In the genomic region with DNA sequence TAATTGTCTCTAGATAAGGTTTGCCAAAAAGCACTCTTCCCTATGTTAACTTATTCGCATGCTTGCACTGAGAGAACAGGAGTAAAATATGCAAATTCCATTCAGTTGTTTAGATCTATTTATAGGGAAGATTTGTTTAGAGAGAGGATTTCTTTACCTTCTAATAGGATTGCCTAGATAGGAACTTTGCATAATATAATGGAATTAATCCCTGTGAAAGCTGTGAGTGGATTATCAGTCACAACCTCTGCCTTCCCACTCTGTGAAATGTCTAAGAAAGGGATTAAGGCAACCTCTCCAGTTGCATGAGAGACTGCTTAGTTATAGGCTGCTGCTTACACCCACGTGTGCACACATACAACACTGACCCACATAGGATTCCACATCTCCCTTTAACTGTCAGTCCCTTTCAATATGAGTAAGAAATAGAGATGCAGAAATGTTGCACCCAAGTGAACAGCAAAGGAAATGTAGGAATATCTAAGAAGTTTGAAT, we compare ENCODE assay signal across 17 cellular contexts.
"Had no signal": no experiment of that assay in that cellular context is flagged by ENCODE, and none has a peak within 500 bp of the region (broad histone marks: within the 10 kb centered on the region; RNA-seq: fewer than 3 reads in every experiment).

No MANE protein-coding gene starts in this region.

- FAIRE-seq: endometrium had no signal

- H3K27ac ChIP-seq: coronary artery, dorsolateral prefrontal cortex, esophagus muscularis mucosa, gastrocnemius medialis, neutrophil, sigmoid colon, skin epidermis had no signal

- H3K27me3 ChIP-seq: dorsolateral prefrontal cortex, esophagus muscularis mucosa, gastrocnemius medialis, neutrophil, sigmoid colon had no signal

- DNase-seq: dorsolateral prefrontal cortex; effector CD8-positive, alpha-beta T cell; gastrocnemius medialis; islet precursor cell; mammary epithelial cell; posterior cingulate gyrus; sigmoid colon; stimulated activated CD4-positive, alpha-beta T cell treated with anti-CD3 and anti-CD28 coated beads, Interleukin-2, amount 100 ng/mL, for 48 hours; stimulated activated naive CD4-positive, alpha-beta T cell treated with Interleukin-2 at 50 U/mL for 16 hours; trophoblast cell had no signal

- H3K9me3 ChIP-seq: gastrocnemius medialis, neutrophil had no signal

- H3K36me3 ChIP-seq: esophagus muscularis mucosa, gastrocnemius medialis, neutrophil, sigmoid colon had no signal

- H3K4me1 ChIP-seq: esophagus muscularis mucosa, gastrocnemius medialis, sigmoid colon had no signal

- H3K4me3 ChIP-seq: coronary artery, dorsolateral prefrontal cortex, esophagus muscularis mucosa, gastrocnemius medialis, sigmoid colon, skin epidermis had no signal

- ATAC-seq: gastrocnemius medialis; left lobe of liver; natural killer cell treated with Interleukin-12 subunit alpha and Interleukin-12 subunit beta and Interleukin-15 and Interleukin-18, amount 100 ng/mL, for 72 hours had no signal
